7 cellular contexts compared by ENCODE assay signal in the genomic region with DNA sequence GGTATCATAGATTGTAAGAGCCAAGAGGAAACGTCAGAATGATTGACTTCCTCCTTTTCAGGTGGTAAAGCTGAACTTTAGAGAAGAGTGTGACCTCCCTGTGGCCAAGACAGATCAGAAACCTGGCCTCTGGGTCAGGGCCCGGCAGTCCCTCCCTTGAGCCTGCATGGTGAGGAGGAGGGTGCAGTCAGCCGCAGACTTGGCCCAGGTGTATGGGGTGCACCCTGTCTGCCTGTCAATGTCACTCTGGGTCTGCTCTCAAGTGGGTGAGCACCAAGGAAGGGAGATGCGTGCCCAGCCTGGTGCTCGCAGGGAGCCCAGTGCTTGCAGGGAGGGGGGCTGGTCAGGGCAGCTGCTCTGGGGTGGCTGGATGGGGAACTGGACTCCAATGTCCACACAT.
"Had no signal": no experiment of that assay in that cellular context is flagged by ENCODE, and none has a peak within 500 bp of the region (broad histone marks: within the 10 kb centered on the region; RNA-seq: fewer than 3 reads in every experiment).

No MANE protein-coding gene starts in this region.

- H3K36me3 Mint-ChIP-seq: IgD-negative memory B cell had no signal

- H3K27me3 Mint-ChIP-seq: IgD-negative memory B cell had no signal

- H2AFZ ChIP-seq: GM23338 had no signal

- H3K27ac ChIP-seq: HL-60 had no signal

- H3K4me1 Mint-ChIP-seq: IgD-negative memory B cell had no signal

- H3K27ac Mint-ChIP-seq: GM23338, IgD-negative memory B cell had no signal

- H3K4me3 Mint-ChIP-seq: GM23338, IgD-negative memory B cell had no signal

- H3K4me2 ChIP-seq: GM23338 had no signal

- ATAC-seq: GM23338, HepG2 had no signal

- FAIRE-seq: HepG2 had no signal

- DNase-seq: H7, HCEC 1CT, KBM-7 had no signal

- H3K4me3 ChIP-seq: GM23338 had no signal
